In genomic region chr6:28306363-28306762, GRCh38 we compare ENCODE assay signal across 1 cellular context. TPM values are rescaled to one million over a fixed set of nuclear protein-coding genes. Genes with fewer than 3 reads are reported as not detected.
"Had no signal": no experiment of that assay in that cellular context is flagged by ENCODE, and none has a peak within 500 bp of the region (broad histone marks: within the 10 kb centered on the region; RNA-seq: fewer than 3 reads in every experiment).

No MANE protein-coding gene starts in this region.

RNA-seq across cellular contexts. Expression of gene NKAPL, which starts 47.3 kb away (rescaled TPM):
- total RNA-seq: vagina had no signal
